In genomic region chr13:45434556-45435371, GRCh38 we compare ENCODE assay signal across 19 cellular contexts.
"Had no signal": no experiment of that assay in that cellular context is flagged by ENCODE, and none has a peak within 500 bp of the region (broad histone marks: within the 10 kb centered on the region; RNA-seq: fewer than 3 reads in every experiment).

No MANE protein-coding gene starts in this region.

- H3K27ac ChIP-seq: skin epidermis, tibial artery, vagina, WERI-Rb-1 had no signal

- H3K27me3 ChIP-seq: tibial artery, vagina had no signal

- ATAC-seq: activated CD8-positive, alpha-beta memory T cell treated with anti-CD3 and anti-CD28 coated beads, Interleukin-2, amount 10 ng/mL, durations not matched to agents 7 days and 5 days; effector memory CD8-positive, alpha-beta T cell; stimulated activated naive B cell treated with anti-CD40 and anti-IgM and Interleukin-4, amounts not matched to agents 10 μg/mL and 1 μg/mL and 100 μg/mL, for 72 hours had no signal

- H3K4me1 ChIP-seq: tibial artery, vagina had no signal

- DNase-seq: activated CD4-positive, alpha-beta memory T cell treated with anti-CD3 and anti-CD28 coated beads for 36 hours; activated CD8-positive, alpha-beta memory T cell treated with anti-CD3 and anti-CD28 coated beads, Interleukin-2, amount 10 ng/mL, durations not matched to agents 7 days and 5 days; activated naive CD4-positive, alpha-beta T cell treated with anti-CD3 and anti-CD28 coated beads, Interleukin-2, amount 10 ng/mL, durations not matched to agents 7 days and 5 days; activated T-cell treated with anti-CD3 and anti-CD28 coated beads, Interleukin-2, amount 50 U/mL, for 1 hour; dermis blood vessel endothelial cell; effector memory CD8-positive, alpha-beta T cell; foreskin melanocyte; mesendoderm; nucleus accumbens; posterior cingulate gyrus; retina; stimulated activated CD4-positive, alpha-beta T cell treated with anti-CD3 and anti-CD28 coated beads, Interleukin-15, amount 100 ng/mL, for 24 hours; stimulated activated CD4-positive, alpha-beta T cell treated with anti-CD3 and anti-CD28 coated beads, Interleukin-4, amount 100 ng/mL, for 1 hour; stimulated activated naive B cell treated with anti-CD40 and anti-IgM and Interleukin-4, amounts not matched to agents 10 μg/mL and 1 μg/mL and 100 μg/mL, for 72 hours; T-helper 9 cell; tibial artery; WERI-Rb-1 had no signal
